1 cellular context compared by ENCODE assay signal in genomic region chr13:25874064-25874737, GRCh38.
TF ChIP-seq lines count a peak whose summit lies in the region.

No MANE protein-coding gene starts in this region.

TF ChIP-seq in H1, 55 proteins besides CTCF, POLR2A, EP300 and RAD21 (continued from another document):
- TF ChIP-seq TAF7 (optimal IDR thresholded peaks at IDR 0.05; ENCODE audit: borderline replicate concordance, low read depth, low read length) (no peak), ZNF274 (IDR thresholded peaks at IDR 0.05; ENCODE audit: borderline replicate concordance, extremely low read depth, low read length) (no peak), EZH2 (IDR thresholded peaks at IDR 0.05; ENCODE audit: low read depth, low read length, severe bottlenecking) (no peak), CHD2 (IDR thresholded peaks at IDR 0.05; ENCODE audit: low read length) (no peak), TEAD4 (IDR thresholded peaks at IDR 0.05; ENCODE audit: low read depth, low read length) (no peak), SP1 (IDR thresholded peaks at IDR 0.05; ENCODE audit: low read depth, low read length) (no peak), BACH1 (IDR thresholded peaks at IDR 0.05; ENCODE audit: low read length) (no peak), KDM4A (IDR thresholded peaks at IDR 0.05; ENCODE audit: low read depth, low read length, severe bottlenecking) (no peak), RFX5 (IDR thresholded peaks at IDR 0.05; ENCODE audit: borderline replicate concordance, low read depth, low read length) (no peak), RNF2 (IDR thresholded peaks at IDR 0.05; ENCODE audit: borderline replicate concordance, low read depth, low read length, missing control alignments, poor library complexity, severe bottlenecking) (no peak), MAFK (IDR thresholded peaks at IDR 0.05; ENCODE audit: low read depth, low read length) (no peak), USF2 (IDR thresholded peaks at IDR 0.05; ENCODE audit: low read length) (no peak), TBP (IDR thresholded peaks at IDR 0.05; ENCODE audit: low read depth, low read length) (no peak), MAX (IDR thresholded peaks at IDR 0.05) (no peak), SRF (IDR thresholded peaks at IDR 0.05; ENCODE audit: low read depth, low read length) (no peak)
TF ChIP-seq in H1: peak in this region for 0.
